In genomic region chr7:128838109-128838779, GRCh38 we compare ENCODE assay signal across 24 cellular contexts. TPM values are rescaled to one million over a fixed set of nuclear protein-coding genes. Genes with fewer than 3 reads are reported as not detected.
DNase-seq lines count a peak whose midpoint lies in the region; ATAC-seq, FAIRE-seq and TF ChIP-seq lines count a peak whose summit lies in the region.
"Had no signal": no experiment of that assay in that cellular context is flagged by ENCODE, and none has a peak within 500 bp of the region (broad histone marks: within the 10 kb centered on the region; RNA-seq: fewer than 3 reads in every experiment).

No MANE protein-coding gene starts in this region.

- H2BK5ac ChIP-seq in IMR-90 (ENCODE audit: low read depth, low read length, poor library complexity, severe bottlenecking) = no peak overlapping the region
- no peak overlapping the region for H2BK5ac ChIP-seq in mesendoderm (ENCODE audit: low read length)

- no peak for ATAC-seq in IMR-90 (ENCODE audit: low read depth)
- no peak for ATAC-seq in HepG2
- ATAC-seq: activated T-cell treated with anti-CD3 and anti-CD28 coated beads, Interleukin-2, amount 50 U/mL, for 72 hours; HCT116; stimulated activated memory B cell treated with anti-CD40 and anti-IgM and Interleukin-4, amounts not matched to agents 10 μg/mL and 1 μg/mL and 100 μg/mL, for 72 hours had no signal

- H3K9me3 ChIP-seq in IMR-90 (ENCODE audit: control insufficient read depth, insufficient read depth, low read length) = no peaks in the 10 kb centered on the region
- no peaks in the 10 kb centered on the region for H3K9me3 ChIP-seq in HepG2 (ENCODE audit: low read length)
- H3K9me3 ChIP-seq: ascending aorta, neutrophil, spleen had no signal

- intact Hi-C loops in IMR-90 (cut with micrococcal nuclease) = no loop called here
- intact Hi-C loops in HepG2 (cut with micrococcal nuclease; ENCODE audit: unreplicated experiment) = loop anchor here (5.0 kb wide), 1 partner anchor 34 kb away; no protein-coding TSS in a partner anchor

- H2BK120ac ChIP-seq in IMR-90 (ENCODE audit: low read depth, low read length) (no peak overlapping the region), mesendoderm (ENCODE audit: low read depth, low read length) (no peak overlapping the region)

- H4K20me1 ChIP-seq in IMR-90 (ENCODE audit: insufficient read depth, low read length) = peaks cover 100% of the 10 kb centered on the region
- no peaks in the 10 kb centered on the region for H4K20me1 ChIP-seq in HepG2 (ENCODE audit: insufficient read depth, low read length)

- no peak for TF ChIP-seq RAD21 in IMR-90 (IDR thresholded peaks at IDR 0.05; ENCODE audit: low read length)
- TF ChIP-seq RAD21 in HepG2 (CRISPR knock-in tag; IDR thresholded peaks at IDR 0.05) = no peak

- peaks cover 81% of the 10 kb centered on the region for H3K36me3 ChIP-seq in IMR-90 (ENCODE audit: control insufficient read depth, insufficient read depth, low read length)
- no peaks in the 10 kb centered on the region for H3K36me3 ChIP-seq in HepG2 (replicated peaks in 1 of 2; ENCODE audit: control insufficient read depth in 1 of 2, insufficient read depth in 2 of 2, low read length in 2 of 2)
- H3K36me3 ChIP-seq in mesendoderm (ENCODE audit: control insufficient read depth, insufficient read depth, low read length) = peaks cover 22% of the 10 kb centered on the region
- H3K36me3 ChIP-seq: neutrophil, spleen had no signal

- 89% methylated on average over 8 of the region's 22 CpGs; no CpG with 5 or more reads in 1 of the 2 experiments for WGBS in IMR-90 (ENCODE audit: extremely low coverage in 2 of 2, insufficient read length in 1 of 2), 2 experiments
- WGBS in HepG2 (ENCODE audit: low lambda C conversion rate) = 47% methylated on average over 16 of the region's 22 CpGs
- no CpG with 5 or more reads among the region's 22 CpGs for WGBS in mesendoderm (ENCODE audit: extremely low coverage, insufficient coverage, low lambda C conversion rate)

- TF ChIP-seq EP300 in HepG2 (IDR thresholded peaks at IDR 0.05; ENCODE audit: low read depth in 2 of 2, low read length in 2 of 2) (no peak), HepG2 (CRISPR knock-in tag; IDR thresholded peaks at IDR 0.05; ENCODE audit: borderline replicate concordance) (no peak)

- no peak overlapping the region for H2BK20ac ChIP-seq in IMR-90 (ENCODE audit: low read depth, low read length)

- H4K5ac ChIP-seq in IMR-90 (ENCODE audit: low read depth, low read length) = no peak overlapping the region
- H4K5ac ChIP-seq in mesendoderm (ENCODE audit: low read length) = no peak overlapping the region

- POLR2A ChIA-PET in IMR-90 (lab: Charles Lee; ENCODE audit: unreplicated experiment) = no interaction called here
- POLR2A ChIA-PET in HepG2 (lab: Yijun Ruan, JAX) = no interaction called here

- H3K79me2 ChIP-seq in HepG2 (ENCODE audit: insufficient read depth, low read length) (no peaks in the 10 kb centered on the region), mesendoderm (ENCODE audit: control insufficient read depth, insufficient read depth, low read length) (no peaks in the 10 kb centered on the region)
- H3K79me2 ChIP-seq: hepatocyte had no signal

- H3K9ac ChIP-seq in IMR-90 (ENCODE audit: low read depth, low read length) = no peak overlapping the region
- no peak overlapping the region for H3K9ac ChIP-seq in HepG2 (ENCODE audit: insufficient read depth, low read depth, low read length)
- H3K9ac ChIP-seq in mesendoderm (ENCODE audit: low read length) = no peak overlapping the region

- no peak overlapping the region for H3K4me3 ChIP-seq in IMR-90 (ENCODE audit: insufficient read depth, low read depth, low read length)
- H3K4me3 ChIP-seq in HepG2 (replicated peaks in 1 of 3; ENCODE audit: insufficient read depth in 1 of 3, low read depth in 2 of 3, low read length in 3 of 3) = no peak overlapping the region
- no peak overlapping the region for H3K4me3 ChIP-seq in mesendoderm (ENCODE audit: low read length)
- H3K4me3 ChIP-seq: ascending aorta, hepatocyte, spleen had no signal

- no peak overlapping the region for H4K91ac ChIP-seq in IMR-90 (ENCODE audit: insufficient read depth, low read depth, low read length)

- no peaks in the 10 kb centered on the region; the same call in 1 of the 2 replicates for H3K9me1 ChIP-seq in IMR-90 (ENCODE audit: insufficient read depth, low read length)

- H3K4ac ChIP-seq in IMR-90 (ENCODE audit: low read depth, low read length) (no peak overlapping the region), mesendoderm (ENCODE audit: low read depth, low read length) (no peak overlapping the region)

- TF ChIP-seq CTCF in IMR-90 (conservative IDR thresholded peaks at IDR 0.05; ENCODE audit: low read depth, low read length) (no peak), HepG2 (CRISPR knock-in tag; IDR thresholded peaks at IDR 0.05) (no peak)

- in situ Hi-C loops in IMR-90 (cut with MboI; ENCODE audit: low sequenced_read_pairs) = no loop called here
- in situ Hi-C loops in HepG2 (cut with HindIII; ENCODE audit: extremely low pct_ligation_motif_present, low pct_unique_long_range_greater_than_20kb) = no loop called here

- H3K27me3 ChIP-seq in IMR-90 (ENCODE audit: control insufficient read depth, insufficient read depth, low read length) (no peaks in the 10 kb centered on the region), HepG2 (ENCODE audit: control insufficient read depth in 1 of 2, insufficient read depth in 2 of 2, low read length in 2 of 2) (peaks cover 4 to 15% of the 10 kb centered on the region in 2 experiments; a peak in 2 of 5 replicates), mesendoderm (ENCODE audit: insufficient read depth, low read length, poor library complexity) (no peaks in the 10 kb centered on the region)
- H3K27me3 ChIP-seq: ascending aorta, hepatocyte had no signal

- peak overlapping the region; percentile 39 for H2AFZ ChIP-seq in IMR-90 (replicated peaks; ENCODE audit: low read length, poor library complexity)
- H2AFZ ChIP-seq in HepG2 (ENCODE audit: low read length) = no peak overlapping the region
- H2AFZ ChIP-seq: hepatocyte had no signal

- no peak overlapping the region for H3K18ac ChIP-seq in IMR-90 (ENCODE audit: low read depth, low read length)
- no peak overlapping the region for H3K18ac ChIP-seq in mesendoderm (ENCODE audit: low read length)

- H3K4me2 ChIP-seq in IMR-90 (ENCODE audit: low read depth, low read length) = no peak overlapping the region
- H3K4me2 ChIP-seq in HepG2 (ENCODE audit: low read depth, low read length) = no peak overlapping the region
- H3K4me2 ChIP-seq in mesendoderm (ENCODE audit: low read length) = no peak overlapping the region
- H3K4me2 ChIP-seq: hepatocyte had no signal

- H3K14ac ChIP-seq in IMR-90 (replicated peaks; ENCODE audit: low read depth, low read length) = no peak overlapping the region

- CTCF ChIA-PET in IMR-90 (lab: Yijun Ruan, JAX) (no interaction called here), HepG2 (lab: Yijun Ruan, JAX; ENCODE audit: low intra/inter-chr PET ratio, low total read pairs) (no interaction called here)

- dilution Hi-C loops in IMR-90 (cut with HindIII; ENCODE audit: low sequenced_read_pairs, unreplicated experiment) = no loop called here

- no TSS peak for BruUV-seq in IMR-90 (replicated peaks; lab: Mats Ljungman, UMichigan)
- BruUV-seq in HepG2 (replicated peaks; lab: Mats Ljungman, UMichigan) = no TSS peak

- H2AK5ac ChIP-seq in IMR-90 (ENCODE audit: low read depth, low read length) (no peak overlapping the region), mesendoderm (ENCODE audit: low read length) (no peak overlapping the region)

- TF ChIP-seq POLR2A in IMR-90 (IDR thresholded peaks at IDR 0.05; ENCODE audit: low read depth, low read length) (no peak), HepG2 (IDR thresholded peaks at IDR 0.05; ENCODE audit: insufficient read depth in 1 of 2, low read depth in 2 of 2, low read length in 2 of 2) (no peak)

- H3K79me1 ChIP-seq in IMR-90 (ENCODE audit: low read depth in 1 of 2, low read length in 2 of 2) (peaks cover 24 to 89% of the 10 kb centered on the region in 2 experiments), mesendoderm (ENCODE audit: low read length) (peaks cover 3% of the 10 kb centered on the region)

- no peak for FAIRE-seq in HepG2 (lab: Jason Lieb, UNC)
- FAIRE-seq: D721Med had no signal

- H3K23ac ChIP-seq in IMR-90 (ENCODE audit: low read depth, low read length) (no peak overlapping the region), mesendoderm (ENCODE audit: low read length) (no peak overlapping the region)

- H3K27ac ChIP-seq in IMR-90 (ENCODE audit: insufficient read depth, low read length) (no peak overlapping the region), cingulate gyrus (ENCODE audit: low read depth, low read length) (peak overlapping the region; percentile 95), HepG2 (ENCODE audit: extremely low read length, insufficient read depth, low read length) (no peak overlapping the region), substantia nigra (ENCODE audit: low read depth, low read length, poor library complexity, severe bottlenecking) (peak overlapping the region; percentile 93), mesendoderm (ENCODE audit: low read depth, low read length) (no peak overlapping the region)
- H3K27ac ChIP-seq: epithelial cell of prostate, hepatocyte, neutrophil, spleen had no signal

- no peak overlapping the region for H2BK15ac ChIP-seq in IMR-90 (ENCODE audit: low read depth, low read length)
- no peak overlapping the region for H2BK15ac ChIP-seq in mesendoderm (replicated peaks; ENCODE audit: low read depth)

- H2AK9ac ChIP-seq in IMR-90 (replicated peaks; ENCODE audit: low read depth, low read length, poor library complexity) = no peak overlapping the region

- DNase-seq in IMR-90 (no peak), HepG2 (ENCODE audit: low spot score) (no peak), substantia nigra (lab: John Stamatoyannopoulos, UW) (no peak), mesendoderm (no peak), NCI-H774 (lab: John Stamatoyannopoulos, UW) (no peak), NCI-H187 (lab: John Stamatoyannopoulos, UW) (no peak)
- DNase-seq: activated CD4-positive, alpha-beta T cell treated with anti-CD3 and anti-CD28 coated beads for 48 hours; activated naive CD4-positive, alpha-beta T cell treated with Interleukin-2 at 50 U/mL for 16 hours; activated T-cell treated with anti-CD3 and anti-CD28 coated beads, Interleukin-2, amount 50 U/mL, for 72 hours; central memory CD4-positive, alpha-beta T cell; immature natural killer cell; NCI-H1048; NCI-H187 treated with DMSO at 0.1 percent for 48 hours; NCI-H526 treated with DMSO at 0.1 percent for 48 hours; spleen; stimulated activated CD4-positive, alpha-beta T cell treated with anti-CD3 and anti-CD28 coated beads, Interleukin-2, amount 100 ng/mL, for 48 hours had no signal

- H3K56ac ChIP-seq in IMR-90 (ENCODE audit: extremely low read depth, insufficient read depth, low read length) (no peak overlapping the region), mesendoderm (ENCODE audit: low read length) (no peak overlapping the region)

- H4K8ac ChIP-seq in IMR-90 (ENCODE audit: low read depth in 2 of 2, low read length in 2 of 2) = no peak overlapping the region
- H4K8ac ChIP-seq in mesendoderm (ENCODE audit: low read depth, low read length) = no peak overlapping the region

- H3K4me1 ChIP-seq in IMR-90 (ENCODE audit: control insufficient read depth, insufficient read depth, low read length) = peaks cover 22% of the 10 kb centered on the region
- 0 out of 2 replicates have a peak, but pooled peaks cover 4% of the 10 kb centered on the region for H3K4me1 ChIP-seq in HepG2 (ENCODE audit: insufficient read depth, low read length)
- H3K4me1 ChIP-seq in mesendoderm (ENCODE audit: control insufficient read depth, low read depth, low read length) = peaks cover 4% of the 10 kb centered on the region

RNA-seq across cellular contexts. Expression of gene FLNC, which starts 8.0 kb away (rescaled TPM):
- total RNA-seq in IMR-90 (2012; rRNA removed) (116 and 139 TPM in 2 replicates), HepG2 (2016; rRNA removed; fragmentation: Illumina TruSeq; extraction: Trizol) (0.01 and 0.02 TPM in 2 replicates)
- polyA plus RNA-seq in IMR-90 (2012; rRNA removed) (154 and 167 TPM in 2 replicates), HepG2 (2011; rRNA removed) (0.01 TPM in 1 of 2 replicates, not detected in the other)
- 67.5 and 137 TPM in 2 replicates for polyA plus RNA-seq in IMR-90 (2012; cell fraction: cytosol; rRNA removed)
- polyA plus RNA-seq in IMR-90 (2012; cell fraction: nucleus; rRNA removed; ENCODE audit: low replicate concordance) = 165 and 525 TPM in 2 replicates
- total RNA-seq in HepG2 (2016; cell fraction: cytosol; rRNA removed; fragmentation: Illumina TruSeq; extraction: Trizol; ENCODE audit: low read depth) = not detected in 2 replicates
- under 0.01 TPM in 1 of 2 replicates, not detected in the other for total RNA-seq in HepG2 (2016; cell fraction: insoluble cytoplasmic fraction; rRNA removed; fragmentation: Illumina TruSeq; extraction: Trizol)
- not detected in 2 replicates for total RNA-seq in HepG2 (2016; cell fraction: membrane; rRNA removed; fragmentation: Illumina TruSeq; extraction: Trizol)
- total RNA-seq in HepG2 (2016; cell fraction: nucleus; rRNA removed; fragmentation: Illumina TruSeq; extraction: Trizol) = 0.06 TPM in 1 of 2 replicates, not detected in the other
- 0.01 TPM in 2 replicates for polyA plus RNA-seq in HepG2 (2011; cell fraction: cytosol; rRNA removed)
- 0.02 and 0.05 TPM in 2 replicates for polyA plus RNA-seq in HepG2 (2011; cell fraction: nucleus; rRNA removed)
- 0.01 TPM in 1 of 2 replicates, not detected in the other for polyA plus RNA-seq in HepG2 (2012)
- not detected in 2 replicates for polyA plus RNA-seq in HepG2 (2016; cell fraction: cytosol; fragmentation: Illumina TruSeq; extraction: Trizol; ENCODE audit: low read depth)
- not detected in 2 replicates for polyA plus RNA-seq in HepG2 (2016; cell fraction: insoluble cytoplasmic fraction; fragmentation: Illumina TruSeq; extraction: Trizol; ENCODE audit: low read depth)
- polyA plus RNA-seq in HepG2 (2016; cell fraction: membrane; fragmentation: Illumina TruSeq; extraction: Trizol; ENCODE audit: low read depth) = not detected in 2 replicates
- polyA plus RNA-seq in HepG2 (2016; cell fraction: nucleus; fragmentation: Illumina TruSeq; extraction: Trizol; ENCODE audit: insufficient read depth, low read depth) = not detected in 2 replicates
- 0.16 and 0.19 TPM in 2 replicates for polyA minus RNA-seq in HepG2 (2011; rRNA and poly(A)+ RNA removed; ENCODE audit: low replicate concordance)
- polyA minus RNA-seq in HepG2 (2011; cell fraction: cytosol; rRNA and poly(A)+ RNA removed) = 0.09 and 0.10 TPM in 2 replicates
- polyA minus RNA-seq in HepG2 (2011; cell fraction: nucleus; rRNA and poly(A)+ RNA removed) = under 0.01 TPM in 1 of 2 replicates, not detected in the other
- 18.1 TPM for polyA plus RNA-seq in mesendoderm (2013, experiment 1 of 2)
- polyA plus RNA-seq in mesendoderm (2013, experiment 2 of 2) = 18.0 TPM
- polyA plus RNA-seq: immature natural killer cell had no signal

RNA-seq across cellular contexts. Expression of gene ATP6V1F, which starts 24.4 kb away (rescaled TPM):
- total RNA-seq in IMR-90 (2012; rRNA removed) (61.1 and 104 TPM in 2 replicates), HepG2 (2016; rRNA removed; fragmentation: Illumina TruSeq; extraction: Trizol) (87.2 and 107 TPM in 2 replicates)
- polyA plus RNA-seq in IMR-90 (2012; rRNA removed) (321 and 346 TPM in 2 replicates), HepG2 (2011; rRNA removed) (132 and 144 TPM in 2 replicates)
- 128 and 421 TPM in 2 replicates for polyA plus RNA-seq in IMR-90 (2012; cell fraction: cytosol; rRNA removed)
- polyA plus RNA-seq in IMR-90 (2012; cell fraction: nucleus; rRNA removed; ENCODE audit: low replicate concordance) = 84.2 and 106 TPM in 2 replicates
- total RNA-seq in HepG2 (2016; cell fraction: cytosol; rRNA removed; fragmentation: Illumina TruSeq; extraction: Trizol; ENCODE audit: low read depth) = 91.7 and 127 TPM in 2 replicates
- 86.6 and 128 TPM in 2 replicates for total RNA-seq in HepG2 (2016; cell fraction: insoluble cytoplasmic fraction; rRNA removed; fragmentation: Illumina TruSeq; extraction: Trizol)
- 87.9 and 101 TPM in 2 replicates for total RNA-seq in HepG2 (2016; cell fraction: membrane; rRNA removed; fragmentation: Illumina TruSeq; extraction: Trizol)
- 29.8 and 31.5 TPM in 2 replicates for total RNA-seq in HepG2 (2016; cell fraction: nucleus; rRNA removed; fragmentation: Illumina TruSeq; extraction: Trizol)
- polyA plus RNA-seq in HepG2 (2011; cell fraction: cytosol; rRNA removed) = 149 and 216 TPM in 2 replicates
- 54.3 and 63.6 TPM in 2 replicates for polyA plus RNA-seq in HepG2 (2011; cell fraction: nucleus; rRNA removed)
- 127 and 131 TPM in 2 replicates for polyA plus RNA-seq in HepG2 (2012)
- polyA plus RNA-seq in HepG2 (2016; cell fraction: cytosol; fragmentation: Illumina TruSeq; extraction: Trizol; ENCODE audit: low read depth) = 134 and 154 TPM in 2 replicates
- polyA plus RNA-seq in HepG2 (2016; cell fraction: insoluble cytoplasmic fraction; fragmentation: Illumina TruSeq; extraction: Trizol; ENCODE audit: low read depth) = 186 and 188 TPM in 2 replicates
- polyA plus RNA-seq in HepG2 (2016; cell fraction: membrane; fragmentation: Illumina TruSeq; extraction: Trizol; ENCODE audit: low read depth) = 130 and 137 TPM in 2 replicates
- polyA plus RNA-seq in HepG2 (2016; cell fraction: nucleus; fragmentation: Illumina TruSeq; extraction: Trizol; ENCODE audit: insufficient read depth, low read depth) = 74.2 and 75.8 TPM in 2 replicates
- 39.4 and 64.2 TPM in 2 replicates for polyA minus RNA-seq in HepG2 (2011; rRNA and poly(A)+ RNA removed; ENCODE audit: low replicate concordance)
- 18.0 and 20.1 TPM in 2 replicates for polyA minus RNA-seq in HepG2 (2011; cell fraction: cytosol; rRNA and poly(A)+ RNA removed)
- 9.9 and 10.6 TPM in 2 replicates for polyA minus RNA-seq in HepG2 (2011; cell fraction: nucleus; rRNA and poly(A)+ RNA removed)
- 141 TPM for polyA plus RNA-seq in mesendoderm (2013, experiment 1 of 2)
- 142 TPM for polyA plus RNA-seq in mesendoderm (2013, experiment 2 of 2)

RNA-seq across cellular contexts. Expression of gene CCDC136, which starts 46.5 kb away (rescaled TPM):
- total RNA-seq in IMR-90 (2012; rRNA removed) (7.7 and 8.3 TPM in 2 replicates), HepG2 (2016; rRNA removed; fragmentation: Illumina TruSeq; extraction: Trizol) (0.04 TPM in 1 of 2 replicates, not detected in the other)
- polyA plus RNA-seq in IMR-90 (2012; rRNA removed) (15.1 and 18.0 TPM in 2 replicates), HepG2 (2011; rRNA removed) (0.38 and 0.47 TPM in 2 replicates)
- 5.3 and 5.9 TPM in 2 replicates for polyA plus RNA-seq in IMR-90 (2012; cell fraction: cytosol; rRNA removed)
- 41.0 and 106 TPM in 2 replicates for polyA plus RNA-seq in IMR-90 (2012; cell fraction: nucleus; rRNA removed; ENCODE audit: low replicate concordance)
- total RNA-seq in HepG2 (2016; cell fraction: cytosol; rRNA removed; fragmentation: Illumina TruSeq; extraction: Trizol; ENCODE audit: low read depth) = not detected in 2 replicates
- not detected in 2 replicates for total RNA-seq in HepG2 (2016; cell fraction: insoluble cytoplasmic fraction; rRNA removed; fragmentation: Illumina TruSeq; extraction: Trizol)
- total RNA-seq in HepG2 (2016; cell fraction: membrane; rRNA removed; fragmentation: Illumina TruSeq; extraction: Trizol) = not detected in 2 replicates
- not detected in 2 replicates for total RNA-seq in HepG2 (2016; cell fraction: nucleus; rRNA removed; fragmentation: Illumina TruSeq; extraction: Trizol)
- 0.03 TPM in 1 of 2 replicates, not detected in the other for polyA plus RNA-seq in HepG2 (2011; cell fraction: cytosol; rRNA removed)
- polyA plus RNA-seq in HepG2 (2011; cell fraction: nucleus; rRNA removed) = 0.21 and 0.35 TPM in 2 replicates
- 0.16 and 0.23 TPM in 2 replicates for polyA plus RNA-seq in HepG2 (2012)
- polyA plus RNA-seq in HepG2 (2016; cell fraction: cytosol; fragmentation: Illumina TruSeq; extraction: Trizol; ENCODE audit: low read depth) = not detected in 2 replicates
- not detected in 2 replicates for polyA plus RNA-seq in HepG2 (2016; cell fraction: insoluble cytoplasmic fraction; fragmentation: Illumina TruSeq; extraction: Trizol; ENCODE audit: low read depth)
- polyA plus RNA-seq in HepG2 (2016; cell fraction: membrane; fragmentation: Illumina TruSeq; extraction: Trizol; ENCODE audit: low read depth) = not detected in 2 replicates
- polyA plus RNA-seq in HepG2 (2016; cell fraction: nucleus; fragmentation: Illumina TruSeq; extraction: Trizol; ENCODE audit: insufficient read depth, low read depth) = not detected in 2 replicates
- polyA minus RNA-seq in HepG2 (2011; rRNA and poly(A)+ RNA removed; ENCODE audit: low replicate concordance) = 0.54 and 0.84 TPM in 2 replicates
- polyA minus RNA-seq in HepG2 (2011; cell fraction: cytosol; rRNA and poly(A)+ RNA removed) = not detected in 2 replicates
- polyA minus RNA-seq in HepG2 (2011; cell fraction: nucleus; rRNA and poly(A)+ RNA removed) = 1.2 TPM in 1 of 2 replicates, not detected in the other
- polyA plus RNA-seq in mesendoderm (2013, experiment 1 of 2) = 7.6 TPM
- polyA plus RNA-seq in mesendoderm (2013, experiment 2 of 2) = 6.9 TPM

Comparison
In these comparisons a context has a peak if more than half of its experiments do, and no peak if none do; other contexts are left out.
1. H3K27ac ChIP-seq: peak in cingulate gyrus (single experiment) and substantia nigra (single experiment); none in IMR-90 (single experiment), HepG2 (single experiment) and mesendoderm (single experiment).
2. RNA of gene FLNC, which starts 8.0 kb away (total RNA-seq): 116 to 139 TPM in IMR-90; under 0.01 to 0.06 TPM in HepG2; every median in the first group is over 100 times any median in the second.